ENCODE assay signal across 5 cellular contexts in the genomic region with DNA sequence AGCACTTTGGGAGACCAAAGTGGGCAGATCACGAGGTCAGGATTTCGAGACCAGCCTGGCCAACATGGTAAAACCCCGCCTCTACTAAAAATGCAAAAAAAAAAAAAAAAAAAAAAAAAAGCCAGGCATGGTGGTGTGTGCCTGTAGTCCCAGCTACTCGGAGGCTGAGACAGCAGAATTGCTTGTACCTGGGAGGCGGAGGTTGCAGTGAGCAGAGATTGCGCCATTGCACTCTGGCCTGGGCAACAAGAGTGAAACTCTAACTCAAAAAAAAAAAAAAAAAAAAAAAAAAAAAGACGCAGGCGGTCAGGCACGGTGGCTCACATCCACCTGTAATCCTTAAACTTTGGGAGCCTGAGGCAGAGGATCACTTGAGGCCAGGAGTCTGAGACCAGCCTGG.
DNase-seq lines count a peak whose midpoint lies in the region; ATAC-seq, FAIRE-seq and TF ChIP-seq lines count a peak whose summit lies in the region.
"Not testable (repeated sequence)": the region's sequence is repeated elsewhere in the genome, so short reads cannot be mapped to it uniquely, and the experiment has no call there.

No MANE protein-coding gene starts in this region.

- not testable (repeated sequence) for H3K9me2 ChIP-seq in PC-3 (replicated peaks; ENCODE audit: low read length)

- H3K4me2 ChIP-seq in A549, result peak overlapping the region; percentile 82
- not testable (repeated sequence) for H3K4me2 ChIP-seq in PC-3 (ENCODE audit: low read length)

- intact Hi-C loops in PC-3 (cut with micrococcal nuclease); stomach (cut with DNase I; ENCODE audit: low total_unique reads): not testable (repeated sequence)

- not testable (repeated sequence) for H3K4me3 ChIP-seq in A549; PC-3 (ENCODE audit: low read length); stomach

- H3K36me3 ChIP-seq in PC-3 (ENCODE audit: low read depth, low read length); stomach: not testable (repeated sequence)

- not testable (repeated sequence) for TF ChIP-seq EP300 in A549 (IDR thresholded peaks at IDR 0.05); stomach (IDR thresholded peaks at IDR 0.05)

- DNase-seq in A549 (ENCODE audit: low read depth in 1 of 2, low spot score in 1 of 2), result peak in 1 of 2 experiments; percentile 48
- DNase-seq in HEK293T (ENCODE audit: extremely low spot score); PC-3; stomach: not testable (repeated sequence)
- peak; percentile 50 for DNase-seq in left lobe of liver (ENCODE audit: low spot score)

- H3K27me3 ChIP-seq in PC-3 (ENCODE audit: low read length), result peaks cover 23% of the 10 kb centered on the region
- H3K27me3 ChIP-seq in stomach, result not testable (repeated sequence)

- BruUV-seq in PC-3 (replicated peaks; lab: Mats Ljungman, UMichigan), result not testable (repeated sequence)

- H3K79me2 ChIP-seq in PC-3 (ENCODE audit: low read length), result not testable (repeated sequence)

- TF ChIP-seq CTCF in A549 (IDR thresholded peaks at IDR 0.05); PC-3 (conservative IDR thresholded peaks at IDR 0.05; ENCODE audit: low read depth, low read length); stomach (IDR thresholded peaks at IDR 0.05): not testable (repeated sequence)

- CTCF ChIA-PET in A549 (lab: Yijun Ruan, JAX), result interaction anchor here (0.8 to 2.3 kb wide), 5 partner anchors 12 to 441 kb away, joined by 3 to 6 read pairs (median 3); no protein-coding TSS in a partner anchor
- CTCF ChIA-PET in HEK293T (lab: Yijun Ruan, JAX); PC-3 (lab: Charles Lee): not testable (repeated sequence)

- H3K4me1 ChIP-seq in A549 (peaks cover 26% of the 10 kb centered on the region), stomach (peaks cover 11 to 46% (median 37%) of the 10 kb centered on the region in 4 donors)
- not testable (repeated sequence) for H3K4me1 ChIP-seq in PC-3 (ENCODE audit: insufficient read depth, low read length)

- FAIRE-seq in A549 (lab: Jason Lieb, UNC), result not testable (repeated sequence)

- H4K20me1 ChIP-seq in PC-3 (ENCODE audit: low read length), result not testable (repeated sequence)

- H3K9me3 ChIP-seq in A549; PC-3 (ENCODE audit: low read length); stomach: not testable (repeated sequence)

- ATAC-seq in A549 (peak in 1 of 2 experiments; percentile 57; a peak in 3 of 6 replicates), left lobe of liver (peak; percentile 25)
- ATAC-seq in PC-3, result not testable (repeated sequence)

- not testable (repeated sequence) for H3K9ac ChIP-seq in PC-3 (ENCODE audit: low read length)

- not testable (repeated sequence) for TF ChIP-seq POLR2A in A549 (IDR thresholded peaks at IDR 0.05; ENCODE audit: low read length); stomach (IDR thresholded peaks at IDR 0.05)

- not testable (repeated sequence) for H3F3A ChIP-seq in PC-3 (ENCODE audit: low read length, unreplicated experiment)

- 78% methylated on average over 6 of the region's 9 CpGs for WGBS in A549 (ENCODE audit: missing lambda C conversion rate)
- 35 to 72% (median 62%) methylated on average over 6 to 9 of the region's 9 CpGs for WGBS in stomach, 5 donors

- peak overlapping the region; percentile 76 to 79 for H3K27ac ChIP-seq in A549
- H3K27ac ChIP-seq in PC-3 (ENCODE audit: low read length), result peak overlapping the region; percentile 24; the same call in 1 of the 2 replicates
- H3K27ac ChIP-seq in stomach, result peak overlapping the region; percentile 54 to 76 (median 67)

- not testable (repeated sequence) for H2AFZ ChIP-seq in PC-3 (ENCODE audit: low read length)

- POLR2A ChIA-PET in A549 (lab: Yijun Ruan, JAX), result interaction anchor here (0.7 to 2.3 kb wide), 2 partner anchors 21 to 133 kb away, joined by 10 to 13 read pairs; no protein-coding TSS in a partner anchor
- POLR2A ChIA-PET in HEK293T (lab: Yijun Ruan, JAX); PC-3 (lab: Charles Lee; ENCODE audit: unreplicated experiment): not testable (repeated sequence)

- TF ChIP-seq RAD21 in A549 (conservative IDR thresholded peaks at IDR 0.05 in 1 of 2, IDR thresholded peaks at IDR 0.05 in 1 of 2), result not testable (repeated sequence)

TF ChIP-seq in A549, 52 proteins besides CTCF, POLR2A, EP300 and RAD21:
- peak in 1 of 2 experiments; percentile 62; a peak in 2 of 4 replicates for TF ChIP-seq CEBPB (IDR thresholded peaks at IDR 0.05)

TF ChIP-seq in HEK293T, 16 proteins besides CTCF, POLR2A, EP300 and RAD21:
- TF ChIP-seq ZNF384 (IDR thresholded peaks at IDR 0.05), result peak; percentile 29; the same call in 1 of the 2 replicates

Comparison
In these comparisons a context has a peak if more than half of its experiments do, and no peak if none do; other contexts are left out.
1. H3K27ac ChIP-seq: peak in every context shown above with its lines; median percentile 78 in A549; 67 in stomach; 24 in PC-3.